In the genomic region with DNA sequence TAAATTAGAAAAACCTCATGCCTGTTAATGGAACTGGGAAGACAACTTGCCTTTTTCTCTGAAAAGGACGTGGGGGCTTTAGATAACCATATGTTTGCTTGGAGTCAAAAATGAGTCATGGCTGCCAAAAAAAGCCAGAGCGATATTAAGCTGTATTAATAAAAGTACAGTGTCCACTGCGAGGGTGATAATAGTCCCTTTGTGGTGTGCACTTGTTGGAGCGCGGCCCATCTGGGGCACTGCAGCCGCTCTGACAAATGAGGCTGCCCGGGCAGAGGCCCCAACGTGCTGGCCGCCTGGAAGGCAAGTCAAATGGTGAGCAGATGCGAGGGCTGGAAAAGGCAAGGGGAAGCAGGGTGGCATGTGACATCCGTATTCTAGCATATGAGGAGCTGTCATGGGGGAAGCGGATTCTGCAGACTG, we compare ENCODE assay signal across 1 cellular context.
TF ChIP-seq lines count a peak whose summit lies in the region.

No MANE protein-coding gene starts in this region.

TF ChIP-seq in K562, 482 proteins besides CTCF, POLR2A, EP300 and RAD21 (continued from another document and continues in another):
- TF ChIP-seq ZNF589 (CRISPR knock-in tag; IDR thresholded peaks at IDR 0.05; ENCODE audit: low read depth) (no peak), ERF (CRISPR knock-in tag; IDR thresholded peaks at IDR 0.05) (0 out of 2 replicates have a peak, but pooled peaks have one; percentile 39), CBFA2T2 (conservative IDR thresholded peaks at IDR 0.05) (peak; percentile 28; the same call in 1 of the 2 replicates), CBX3 (IDR thresholded peaks at IDR 0.05; ENCODE audit: borderline replicate concordance in 1 of 2, low read length in 2 of 2) (no peak), ZC3H8 (IDR thresholded peaks at IDR 0.05) (no peak), ZBTB17 (CRISPR knock-in tag; IDR thresholded peaks at IDR 0.05) (0 out of 2 replicates have a peak, but pooled peaks have one; percentile 16), SMAD1 (IDR thresholded peaks at IDR 0.05; ENCODE audit: low read depth, low read length, partially characterized antibody) (no peak), SMARCB1 (IDR thresholded peaks at IDR 0.05; ENCODE audit: insufficient read length, low read depth) (no peak), FUS (optimal IDR thresholded peaks at IDR 0.05; ENCODE audit: low read depth, low read length) (no peak), NBN (IDR thresholded peaks at IDR 0.05; ENCODE audit: low read depth) (no peak), RNF219 (CRISPR knock-in tag; IDR thresholded peaks at IDR 0.05) (no peak), SMAD4 (CRISPR knock-in tag; conservative IDR thresholded peaks at IDR 0.05) (0 out of 2 replicates have a peak, but pooled peaks have one; percentile 21), MTF1 (CRISPR knock-in tag; IDR thresholded peaks at IDR 0.05; ENCODE audit: borderline replicate concordance) (no peak), HDAC8 (tag; IDR thresholded peaks at IDR 0.05) (no peak), ZNF143 (CRISPR knock-in tag; IDR thresholded peaks at IDR 0.05) (no peak), ZBTB1 (CRISPR knock-in tag; IDR thresholded peaks at IDR 0.05; ENCODE audit: borderline replicate concordance, low read depth) (no peak), SUPT5H (IDR thresholded peaks at IDR 0.05) (no peak), BCL6 (CRISPR knock-in tag; IDR thresholded peaks at IDR 0.05) (no peak), SNIP1 (IDR thresholded peaks at IDR 0.05; ENCODE audit: low read depth) (no peak), C11orf30 (IDR thresholded peaks at IDR 0.05; ENCODE audit: low read depth) (no peak), ZSCAN32 (CRISPR knock-in tag; IDR thresholded peaks at IDR 0.05) (no peak), EWSR1 (IDR thresholded peaks at IDR 0.05; ENCODE audit: borderline replicate concordance, low read depth, partially characterized antibody) (no peak), RBM17 (IDR thresholded peaks at IDR 0.05; ENCODE audit: borderline replicate concordance, low read depth, low read length) (no peak), HOMEZ (CRISPR knock-in tag; IDR thresholded peaks at IDR 0.05) (no peak), ILF3 (IDR thresholded peaks at IDR 0.05; ENCODE audit: borderline replicate concordance) (no peak), TBL1XR1 (IDR thresholded peaks at IDR 0.05; ENCODE audit: low read length in 2 of 2) (peak in 1 of 2 experiments; percentile 58; a peak in 1 of 4 replicates), SMAD3 (CRISPR knock-in tag; conservative IDR thresholded peaks at IDR 0.05) (no peak), RBM34 (IDR thresholded peaks at IDR 0.05; ENCODE audit: borderline replicate concordance, insufficient read depth, low read length) (no peak), CREBBP (IDR thresholded peaks at IDR 0.05; ENCODE audit: low read depth, low read length) (no peak), ZNF316 (IDR thresholded peaks at IDR 0.05) (no peak), JUN (IDR thresholded peaks at IDR 0.05; ENCODE audit: borderline replicate concordance, low read depth, low read length) (peak; percentile 60; the same call in 1 of the 2 replicates), JUN (CRISPR knock-in tag; IDR thresholded peaks at IDR 0.05; ENCODE audit: borderline replicate concordance) (no peak), RHOXF2B (CRISPR knock-in tag; conservative IDR thresholded peaks at IDR 0.05) (no peak), MCM5 (IDR thresholded peaks at IDR 0.05; ENCODE audit: low read depth) (no peak), PHF20 (IDR thresholded peaks at IDR 0.05; ENCODE audit: partially characterized antibody) (no peak), MTA2 (IDR thresholded peaks at IDR 0.05; ENCODE audit: low read depth) (peak; percentile 47), BMI1 (IDR thresholded peaks at IDR 0.05; ENCODE audit: low read length) (no peak), ZNF561 (CRISPR knock-in tag; conservative IDR thresholded peaks at IDR 0.05) (no peak), ZNF133 (CRISPR knock-in tag; IDR thresholded peaks at IDR 0.05) (no peak), NCOR1 (IDR thresholded peaks at IDR 0.05) (peak; percentile 56), DNMT1 (IDR thresholded peaks at IDR 0.05) (no peak), MEF2D (tag; conservative IDR thresholded peaks at IDR 0.05; ENCODE audit: low read depth) (peak; percentile 58; the same call in 1 of the 2 replicates), BRD4 (IDR thresholded peaks at IDR 0.05) (no peak), PATZ1 (CRISPR knock-in tag; IDR thresholded peaks at IDR 0.05; ENCODE audit: borderline replicate concordance) (no peak), JUND (IDR thresholded peaks at IDR 0.05; ENCODE audit: borderline replicate concordance, low read depth, low read length) (peak; percentile 91), JUND (tag; IDR thresholded peaks at IDR 0.05; ENCODE audit: borderline replicate concordance, low read depth, low read length) (peak; percentile 85), FOS (IDR thresholded peaks at IDR 0.05; ENCODE audit: extremely low read depth, insufficient read length) (peak; percentile 6), FOXP1 (CRISPR knock-in tag; IDR thresholded peaks at IDR 0.05) (no peak), MCM7 (IDR thresholded peaks at IDR 0.05) (no peak), SIN3B (IDR thresholded peaks at IDR 0.05; ENCODE audit: low read depth) (no peak), MBD1 (CRISPR knock-in tag; IDR thresholded peaks at IDR 0.05) (no peak), CEBPZ (IDR thresholded peaks at IDR 0.05; ENCODE audit: borderline replicate concordance, low read depth, low read length) (no peak), POLR2B (IDR thresholded peaks at IDR 0.05; ENCODE audit: low read depth, partially characterized antibody) (no peak), CTBP1 (IDR thresholded peaks at IDR 0.05; ENCODE audit: borderline replicate concordance) (peak; percentile 32; the same call in 1 of the 2 replicates)
- TF ChIP-seq, protein P1, sequence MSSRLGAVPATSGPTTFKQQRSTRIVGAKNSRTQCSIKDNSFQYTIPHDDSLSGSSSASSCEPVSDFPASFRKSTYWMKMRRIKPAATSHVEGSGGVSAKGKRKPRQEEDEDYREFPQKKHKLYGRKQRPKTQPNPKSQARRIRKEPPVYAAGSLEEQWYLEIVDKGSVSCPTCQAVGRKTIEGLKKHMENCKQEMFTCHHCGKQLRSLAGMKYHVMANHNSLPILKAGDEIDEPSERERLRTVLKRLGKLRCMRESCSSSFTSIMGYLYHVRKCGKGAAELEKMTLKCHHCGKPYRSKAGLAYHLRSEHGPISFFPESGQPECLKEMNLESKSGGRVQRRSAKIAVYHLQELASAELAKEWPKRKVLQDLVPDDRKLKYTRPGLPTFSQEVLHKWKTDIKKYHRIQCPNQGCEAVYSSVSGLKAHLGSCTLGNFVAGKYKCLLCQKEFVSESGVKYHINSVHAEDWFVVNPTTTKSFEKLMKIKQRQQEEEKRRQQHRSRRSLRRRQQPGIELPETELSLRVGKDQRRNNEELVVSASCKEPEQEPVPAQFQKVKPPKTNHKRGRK (tag; IDR thresholded peaks at IDR 0.05), result no peak
- TF ChIP-seq, protein P2, sequence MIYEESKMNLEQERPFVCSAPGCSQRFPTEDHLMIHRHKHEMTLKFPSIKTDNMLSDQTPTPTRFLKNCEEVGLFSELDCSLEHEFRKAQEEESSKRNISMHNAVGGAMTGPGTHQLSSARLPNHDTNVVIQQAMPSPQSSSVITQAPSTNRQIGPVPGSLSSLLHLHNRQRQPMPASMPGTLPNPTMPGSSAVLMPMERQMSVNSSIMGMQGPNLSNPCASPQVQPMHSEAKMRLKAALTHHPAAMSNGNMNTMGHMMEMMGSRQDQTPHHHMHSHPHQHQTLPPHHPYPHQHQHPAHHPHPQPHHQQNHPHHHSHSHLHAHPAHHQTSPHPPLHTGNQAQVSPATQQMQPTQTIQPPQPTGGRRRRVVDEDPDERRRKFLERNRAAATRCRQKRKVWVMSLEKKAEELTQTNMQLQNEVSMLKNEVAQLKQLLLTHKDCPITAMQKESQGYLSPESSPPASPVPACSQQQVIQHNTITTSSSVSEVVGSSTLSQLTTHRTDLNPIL (CRISPR knock-in tag; IDR thresholded peaks at IDR 0.05), result no peak
- TF ChIP-seq, protein P3, sequence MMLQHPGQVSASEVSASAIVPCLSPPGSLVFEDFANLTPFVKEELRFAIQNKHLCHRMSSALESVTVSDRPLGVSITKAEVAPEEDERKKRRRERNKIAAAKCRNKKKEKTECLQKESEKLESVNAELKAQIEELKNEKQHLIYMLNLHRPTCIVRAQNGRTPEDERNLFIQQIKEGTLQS (IDR thresholded peaks at IDR 0.05), result peak; percentile 87
- TF ChIP-seq, protein P3 (CRISPR knock-in tag; conservative IDR thresholded peaks at IDR 0.05), result no peak
